ENCODE assay signal across 8 cellular contexts in the genomic region with DNA sequence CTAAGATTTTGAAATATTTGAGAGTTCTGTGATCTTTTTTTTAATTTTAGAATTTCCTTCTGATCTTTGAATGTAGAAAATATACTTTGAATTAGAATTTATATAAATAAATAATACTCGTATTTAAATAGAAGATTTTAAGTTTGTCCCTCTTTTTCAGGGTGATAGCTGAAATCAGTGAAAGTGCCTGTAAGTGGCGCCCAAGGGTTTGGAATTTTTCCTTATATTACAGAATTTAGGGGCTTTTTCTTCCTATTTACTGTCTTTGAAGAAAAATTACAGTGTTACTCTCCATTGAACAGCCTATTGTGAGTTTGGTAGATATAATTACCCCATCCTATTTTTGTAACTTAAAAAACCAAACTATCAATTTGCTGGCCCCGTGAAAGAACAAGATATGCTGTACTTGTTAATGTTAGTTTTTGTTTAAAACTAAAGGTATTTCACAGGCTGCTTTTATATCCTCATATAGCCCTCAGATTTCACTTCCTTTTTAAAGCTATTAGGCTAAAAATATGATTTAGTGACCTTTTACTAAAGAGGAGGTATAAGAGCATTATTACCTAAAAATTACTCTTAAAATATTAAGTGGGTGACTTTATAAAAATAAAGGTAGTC. TPM values are rescaled to one million over a fixed set of nuclear protein-coding genes. Genes with fewer than 3 reads are reported as not detected.
DNase-seq lines count a peak whose midpoint lies in the region; ATAC-seq, FAIRE-seq and TF ChIP-seq lines count a peak whose summit lies in the region.

No MANE protein-coding gene starts in this region.

- peaks cover 18% of the 10 kb centered on the region; the same call in 1 of the 2 replicates for H3F3A ChIP-seq in MM.1S (ENCODE audit: insufficient read depth, low read length)

- no peak overlapping the region for H2AFZ ChIP-seq in MM.1S (ENCODE audit: low read length)

- H3K27me3 Mint-ChIP-seq in nephron (ENCODE audit: low read depth): peaks cover 8% of the 10 kb centered on the region

- H3K9ac ChIP-seq in MM.1S (ENCODE audit: low read length): peak overlapping the region; percentile 94

- H3K4me1 ChIP-seq in MM.1S (ENCODE audit: low read length): peaks cover 13% of the 10 kb centered on the region

- H3K4me3 ChIP-seq in MM.1S (ENCODE audit: low read length): peak overlapping the region; percentile 80

- no peaks in the 10 kb centered on the region for H3K36me3 ChIP-seq in MM.1S (replicated peaks; ENCODE audit: insufficient read depth, low read length)

- no peaks in the 10 kb centered on the region for H3K27me3 ChIP-seq in MM.1S (replicated peaks; ENCODE audit: insufficient read depth, low read length)

- no peaks in the 10 kb centered on the region for H3K9me3 ChIP-seq in MM.1S (replicated peaks; ENCODE audit: insufficient read depth, low read length)

- DNase-seq in Caki2 (ENCODE audit: low read depth): peak; percentile 30
- DNase-seq in MM.1S: no peak
- DNase-seq in HPDE6-E6E7 (ENCODE audit: extremely low spot score): no peak
- DNase-seq in NCI-H1417 treated with DMSO at 0.1 percent for 48 hours (lab: John Stamatoyannopoulos, UW): no peak
- no peak for DNase-seq in KG1 (lab: John Stamatoyannopoulos, UW)

- peak overlapping the region; percentile 95 to 98 (median 97) for H3K27ac Mint-ChIP-seq in nephron

- in situ Hi-C loops in Caki2 (cut with HindIII; ENCODE audit: low pct_unique_long_range_greater_than_20kb, low sequenced_read_pairs): no loop called here

- peak; percentile 45 for FAIRE-seq in colon (lab: Jason Lieb, UNC)

- TF ChIP-seq CTCF in MM.1S (IDR thresholded peaks at IDR 0.05; ENCODE audit: low read length) (no peak), nephron (IDR thresholded peaks at IDR 0.05; ENCODE audit: unreplicated experiment in 3 of 3) (peak in 2 of 3 experiments; percentile 21 to 22)

- H3K4me1 Mint-ChIP-seq in nephron: peaks cover 47% of the 10 kb centered on the region

- H4K20me1 ChIP-seq in MM.1S (ENCODE audit: insufficient read depth, low read length): 0 out of 2 replicates have a peak, but pooled peaks cover 14% of the 10 kb centered on the region

- peak overlapping the region; percentile 83 to 90 (median 87) for H3K4me3 Mint-ChIP-seq in nephron

- no peaks in the 10 kb centered on the region for H3K9me2 ChIP-seq in MM.1S (replicated peaks; ENCODE audit: insufficient read depth, low read length)

- H3K9me3 Mint-ChIP-seq in nephron: no peaks in the 10 kb centered on the region

- H3K27ac ChIP-seq in MM.1S (ENCODE audit: low read length): peak overlapping the region; percentile 26; the same call in 1 of the 2 replicates

- no peak for ATAC-seq in HG02938 (IDR thresholded peaks at IDR 0.05; ENCODE audit: unreplicated experiment)

- peak overlapping the region; percentile 90 for H3K4me2 ChIP-seq in MM.1S (ENCODE audit: low read depth, low read length)

- H3K36me3 Mint-ChIP-seq in nephron (ENCODE audit: low read depth): peaks cover 18% of the 10 kb centered on the region

- H3K79me2 ChIP-seq in MM.1S (ENCODE audit: low read length): peaks cover 77% of the 10 kb centered on the region

RNA-seq across cellular contexts. Expression of gene MAP3K1, which starts 3.2 kb away (rescaled TPM):
- total RNA-seq in Caki2 (2014; rRNA removed; shearing (Covaris generic); ENCODE audit: low replicate concordance): 32.4 and 38.0 TPM in 2 replicates
